Comparison of ENCODE assay signal across 26 cellular contexts in the genomic region with DNA sequence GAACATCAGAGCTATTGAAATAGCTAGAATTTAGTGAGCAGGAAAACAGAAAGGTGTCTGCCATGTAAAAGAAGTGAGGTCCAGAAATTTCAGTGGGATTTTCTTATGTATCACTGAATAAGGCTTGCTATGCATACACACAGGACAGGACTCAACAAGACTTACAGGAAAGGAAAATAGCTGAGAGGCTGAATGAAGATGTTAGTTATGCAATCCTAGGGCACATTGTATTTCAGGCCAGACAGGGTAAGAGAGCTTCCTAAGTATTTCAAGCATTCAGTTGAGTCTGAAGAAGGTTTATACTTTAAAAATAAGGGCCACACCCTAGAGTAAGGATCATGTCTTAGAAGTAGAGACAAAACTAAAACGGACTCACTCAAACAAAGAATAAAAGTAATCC.
"Had no signal": no experiment of that assay in that cellular context is flagged by ENCODE, and none has a peak within 500 bp of the region (broad histone marks: within the 10 kb centered on the region; RNA-seq: fewer than 3 reads in every experiment).

No MANE protein-coding gene starts in this region.

- H3K27ac Mint-ChIP-seq: activated CD4-positive, alpha-beta T cell treated with anti-CD3 and anti-CD28 coated beads, Interleukin-2, amount 10 ng/mL, durations not matched to agents 24 days and 14 days; activated CD8-positive, alpha-beta memory T cell treated with anti-CD3 and anti-CD28 coated beads, Interleukin-2, amount 10 ng/mL, durations not matched to agents 7 days and 5 days; activated naive CD4-positive, alpha-beta T cell treated with anti-CD3 and anti-CD28 coated beads, Interleukin-2, amount 50 U/mL, for 24 hours; activated T-cell treated with anti-CD3 and anti-CD28 coated beads, Interleukin-2, amount 50 U/mL, for 24 hours; activated T-helper 1 cell treated with anti-CD3 and anti-CD28 coated beads, Interleukin-12 subunit alpha, Interleukin-12 subunit beta, Interleukin-2, Interleukin-4 antibody, amounts not matched to agents 30 ng/mL and 10 ng/mL and 1 ng/mL, durations not matched to agents 14 hours and 24 hours and 36 hours; brain; T-helper 1 cell treated with Interleukin-12 subunit alpha and Interleukin-12 subunit beta and Interleukin-4 antibody, amounts not matched to agents 30 μg/mL and 1 μg/mL, for 36 hours; WTC11 had no signal

- H3K36me3 Mint-ChIP-seq: activated CD8-positive, alpha-beta memory T cell treated with anti-CD3 and anti-CD28 coated beads, Interleukin-2, amount 10 ng/mL, durations not matched to agents 7 days and 5 days; activated naive CD4-positive, alpha-beta T cell treated with anti-CD3 and anti-CD28 coated beads, Interleukin-2, amount 50 U/mL, for 24 hours; brain; WTC11 had no signal

- H3K27me3 Mint-ChIP-seq: activated CD4-positive, alpha-beta T cell treated with anti-CD3 and anti-CD28 coated beads, Interleukin-2, amount 10 ng/mL, durations not matched to agents 24 days and 14 days; activated CD8-positive, alpha-beta memory T cell treated with anti-CD3 and anti-CD28 coated beads, Interleukin-2, amount 10 ng/mL, durations not matched to agents 7 days and 5 days; activated naive CD4-positive, alpha-beta T cell treated with anti-CD3 and anti-CD28 coated beads, Interleukin-2, amount 50 U/mL, for 24 hours; activated T-cell treated with anti-CD3 and anti-CD28 coated beads, Interleukin-2, amount 50 U/mL, for 24 hours; brain had no signal

- H3K27me3 ChIP-seq: ascending aorta, MG63, Peyer's patch had no signal

- DNase-seq: activated CD4-positive, alpha-beta T cell treated with anti-CD3 and anti-CD28 coated beads, Interleukin-2, amount 10 ng/mL, durations not matched to agents 24 days and 14 days; activated CD4-positive, alpha-beta T cell treated with anti-CD3 and anti-CD28 coated beads, Interleukin-2, amount 50 U/mL, for 48 hours; activated CD4-positive, CD25-positive, alpha-beta regulatory T cell treated with anti-CD3 and anti-CD28 coated beads, Interleukin-2, amount 50 U/mL, for 72 hours; activated CD8-positive, alpha-beta memory T cell treated with anti-CD3 and anti-CD28 coated beads, Interleukin-2, amount 10 ng/mL, durations not matched to agents 7 days and 5 days; activated effector memory CD4-positive, alpha-beta T cell treated with Interleukin-2 at 50 U/mL for 16 hours; activated naive CD4-positive, alpha-beta T cell; activated T-cell treated with anti-CD3 and anti-CD28 coated beads, Interleukin-2, amount 50 U/mL, for 24 hours; amniotic stem cell; cerebellar nuclear complex; MG63; MV-4-11; NCI-H1092 treated with DMSO at 0.1 percent for 48 hours; NCI-H1417 treated with DMSO at 0.1 percent for 48 hours; NCI-H1694; NCI-H2029; NCI-H2107; NCI-H510A treated with DMSO at 0.1 percent for 48 hours; NCI-H69; Peyer's patch; SHP77 treated with DMSO at 0.1 percent for 48 hours had no signal

- H3K4me3 Mint-ChIP-seq: activated CD4-positive, alpha-beta T cell treated with anti-CD3 and anti-CD28 coated beads, Interleukin-2, amount 10 ng/mL, durations not matched to agents 24 days and 14 days; activated CD8-positive, alpha-beta memory T cell treated with anti-CD3 and anti-CD28 coated beads, Interleukin-2, amount 10 ng/mL, durations not matched to agents 7 days and 5 days; activated naive CD4-positive, alpha-beta T cell treated with anti-CD3 and anti-CD28 coated beads, Interleukin-2, amount 50 U/mL, for 24 hours; activated T-cell treated with anti-CD3 and anti-CD28 coated beads, Interleukin-2, amount 50 U/mL, for 24 hours; activated T-helper 1 cell treated with anti-CD3 and anti-CD28 coated beads, Interleukin-12 subunit alpha, Interleukin-12 subunit beta, Interleukin-2, Interleukin-4 antibody, amounts not matched to agents 30 ng/mL and 10 ng/mL and 1 ng/mL, durations not matched to agents 14 hours and 24 hours and 36 hours; brain; T-helper 1 cell treated with Interleukin-12 subunit alpha and Interleukin-12 subunit beta and Interleukin-4 antibody, amounts not matched to agents 30 μg/mL and 1 μg/mL, for 36 hours; WTC11 had no signal

- H3K36me3 ChIP-seq: ascending aorta, MG63, Peyer's patch had no signal

- ATAC-seq: activated CD8-positive, alpha-beta memory T cell treated with anti-CD3 and anti-CD28 coated beads, Interleukin-2, amount 10 ng/mL, durations not matched to agents 7 days and 5 days; WTC11 had no signal

- H3K9me3 Mint-ChIP-seq: WTC11 had no signal

- H3K4me1 Mint-ChIP-seq: activated CD4-positive, alpha-beta T cell treated with anti-CD3 and anti-CD28 coated beads, Interleukin-2, amount 10 ng/mL, durations not matched to agents 24 days and 14 days; activated CD8-positive, alpha-beta memory T cell treated with anti-CD3 and anti-CD28 coated beads, Interleukin-2, amount 10 ng/mL, durations not matched to agents 7 days and 5 days; activated naive CD4-positive, alpha-beta T cell treated with anti-CD3 and anti-CD28 coated beads, Interleukin-2, amount 50 U/mL, for 24 hours; brain; WTC11 had no signal

- H3K4me3 ChIP-seq: ascending aorta, MG63, Peyer's patch had no signal
